Comparison of ENCODE assay signal across 13 cellular contexts in the genomic region with DNA sequence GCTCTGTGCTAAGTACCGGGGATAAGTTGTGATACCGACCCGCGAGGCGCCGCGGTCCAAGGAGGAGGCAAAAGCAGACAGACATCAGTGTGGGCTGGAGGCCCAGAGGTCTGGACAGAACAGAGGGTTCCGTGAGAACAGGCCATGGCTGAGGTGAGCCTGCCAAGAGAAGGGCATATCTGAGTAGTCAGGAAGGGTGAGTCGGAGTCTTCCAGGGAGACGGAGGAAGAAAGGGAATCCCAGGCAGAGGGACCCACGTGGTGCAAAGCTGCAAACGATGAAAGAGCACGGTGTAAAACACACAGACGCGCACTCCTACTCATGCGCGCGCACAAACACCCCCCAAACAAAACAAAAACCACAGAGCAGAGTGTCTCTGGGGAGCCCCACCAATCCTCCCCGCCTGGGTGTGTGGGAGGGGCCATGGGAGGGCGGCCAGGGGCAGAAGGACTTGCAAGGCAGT. TPM values are rescaled to one million over a fixed set of nuclear protein-coding genes. Genes with fewer than 3 reads are reported as not detected.
DNase-seq lines count a peak whose midpoint lies in the region; ATAC-seq and TF ChIP-seq lines count a peak whose summit lies in the region.
"Had no signal": no experiment of that assay in that cellular context is flagged by ENCODE, and none has a peak within 500 bp of the region (broad histone marks: within the 10 kb centered on the region; RNA-seq: fewer than 3 reads in every experiment).

No MANE protein-coding gene starts in this region.

- WGBS in SK-N-SH (ENCODE audit: low lambda C conversion rate), result 73% methylated on average over 20 of the region's 20 CpGs
- 83% methylated on average over 19 of the region's 20 CpGs for WGBS in smooth muscle cell (ENCODE audit: low lambda C conversion rate)

- ATAC-seq in HG02759 (IDR thresholded peaks at IDR 0.05; ENCODE audit: unreplicated experiment) (no peak), gastrocnemius medialis (no peak), GM18909 (IDR thresholded peaks at IDR 0.05; ENCODE audit: poor library complexity, unreplicated experiment) (no peak)
- ATAC-seq: activated CD8-positive, alpha-beta T cell treated with anti-CD3 and anti-CD28 coated beads for 36 hours had no signal

- no peak for TF ChIP-seq RAD21 in SK-N-SH (IDR thresholded peaks at IDR 0.05; ENCODE audit: low read length)

- H3K4me3 ChIP-seq in SK-N-SH (ENCODE audit: low read depth in 2 of 2, low read length in 1 of 2) (no peak overlapping the region), gastrocnemius medialis (no peak overlapping the region), smooth muscle cell (no peak overlapping the region)

- H3K27ac ChIP-seq in SK-N-SH (ENCODE audit: low read depth in 2 of 2, low read length in 1 of 2) (peak overlapping the region in 1 of 2 experiments; percentile 5; a peak in 1 of 4 replicates), gastrocnemius medialis (no peak overlapping the region), smooth muscle cell (ENCODE audit: low read depth) (no peak overlapping the region)

- H3K9me2 ChIP-seq in SK-N-SH, result no peaks in the 10 kb centered on the region

- peak; percentile 59 for DNase-seq in A172 (ENCODE audit: low spot score)
- peak; percentile 46 for DNase-seq in G401 (ENCODE audit: low spot score)
- DNase-seq in SK-N-SH, result no peak
- DNase-seq in globus pallidus (ENCODE audit: low spot score), result peak; percentile 47
- DNase-seq in gastrocnemius medialis, result no peak
- DNase-seq in smooth muscle cell (lab: John Stamatoyannopoulos, UW; ENCODE audit: unreplicated experiment), result no peak
- DNase-seq: activated CD8-positive, alpha-beta T cell treated with anti-CD3 and anti-CD28 coated beads for 36 hours; activated gamma-delta T cell treated with Interleukin-2 at 50 U/mL for 16 hours; DMS53; occipital lobe; RPMI8226 had no signal

- no peak for TF ChIP-seq POLR2A in gastrocnemius medialis (IDR thresholded peaks at IDR 0.05)

- no peak for TF ChIP-seq EP300 in SK-N-SH (IDR thresholded peaks at IDR 0.05; ENCODE audit: borderline replicate concordance in 1 of 2, low read depth in 1 of 2, low read length in 1 of 2)

- no peak for TF ChIP-seq CTCF in SK-N-SH (IDR thresholded peaks at IDR 0.05)
- no peak for TF ChIP-seq CTCF in gastrocnemius medialis (IDR thresholded peaks at IDR 0.05 in 4 of 5, conservative IDR thresholded peaks at IDR 0.05 in 1 of 5)
- no peak for TF ChIP-seq CTCF in smooth muscle cell (IDR thresholded peaks at IDR 0.05; ENCODE audit: borderline replicate concordance, insufficient read depth, poor library complexity, severe bottlenecking)

- H3K9ac ChIP-seq in SK-N-SH, result no peak overlapping the region
- no peak overlapping the region for H3K9ac ChIP-seq in smooth muscle cell (ENCODE audit: low read depth)

- H3K27me3 ChIP-seq in SK-N-SH (ENCODE audit: insufficient read depth) (no peaks in the 10 kb centered on the region), gastrocnemius medialis (no peaks in the 10 kb centered on the region), smooth muscle cell (ENCODE audit: low read depth) (peaks cover 68% of the 10 kb centered on the region)

- H3K79me2 ChIP-seq in SK-N-SH (ENCODE audit: insufficient read depth) (no peaks in the 10 kb centered on the region), smooth muscle cell (ENCODE audit: low read depth) (no peaks in the 10 kb centered on the region)

- in situ Hi-C loops in G401 (cut with HindIII; ENCODE audit: low sequenced_read_pairs), result no loop called here
- in situ Hi-C loops in gastrocnemius medialis (cut with MboI; ENCODE audit: low sequenced_read_pairs in 4 of 4), result no loop called here

- H4K20me1 ChIP-seq in SK-N-SH (ENCODE audit: insufficient read depth) (no peaks in the 10 kb centered on the region), smooth muscle cell (ENCODE audit: low read depth) (no peaks in the 10 kb centered on the region)

- intact Hi-C loops in gastrocnemius medialis (cut with DNase I; ENCODE audit: low total_unique reads), result no loop called here

- H3K36me3 ChIP-seq in SK-N-SH (replicated peaks in 1 of 2; ENCODE audit: control insufficient read depth in 1 of 2, insufficient read depth in 2 of 2, low read length in 1 of 2), result no peaks in the 10 kb centered on the region
- H3K36me3 ChIP-seq in gastrocnemius medialis, result no peaks in the 10 kb centered on the region
- no peaks in the 10 kb centered on the region for H3K36me3 ChIP-seq in smooth muscle cell (ENCODE audit: low read depth)

- no peak overlapping the region for H2AFZ ChIP-seq in SK-N-SH (ENCODE audit: low read depth)
- no peak overlapping the region for H2AFZ ChIP-seq in smooth muscle cell (ENCODE audit: low read depth)

- CTCF ChIA-PET in SK-N-SH (lab: Yijun Ruan, JAX), result no interaction called here

- POLR2A ChIA-PET in SK-N-SH (lab: Yijun Ruan, JAX), result no interaction called here

- no peak overlapping the region for H3K4me2 ChIP-seq in SK-N-SH
- H3K4me2 ChIP-seq in smooth muscle cell, result no peak overlapping the region

- H3F3A ChIP-seq in SK-N-SH (replicated peaks; ENCODE audit: insufficient read depth) (peaks cover 4% of the 10 kb centered on the region), smooth muscle cell (ENCODE audit: low read depth) (no peaks in the 10 kb centered on the region)

- H3K9me3 ChIP-seq in SK-N-SH (no peaks in the 10 kb centered on the region), gastrocnemius medialis (no peaks in the 10 kb centered on the region), smooth muscle cell (replicated peaks; ENCODE audit: low read depth) (no peaks in the 10 kb centered on the region)

- H3K4me1 ChIP-seq in SK-N-SH (ENCODE audit: control insufficient read depth in 1 of 2, insufficient read depth in 2 of 2, low read depth in 1 of 2, low read length in 1 of 2), result peaks cover 0 to 17% of the 10 kb centered on the region in 2 experiments; a peak in 1 of 4 replicates
- no peaks in the 10 kb centered on the region for H3K4me1 ChIP-seq in gastrocnemius medialis
- peaks cover 17% of the 10 kb centered on the region for H3K4me1 ChIP-seq in smooth muscle cell (ENCODE audit: low read depth)

TF ChIP-seq in SK-N-SH, 30 proteins besides CTCF, POLR2A, EP300 and RAD21:
- TF ChIP-seq TEAD4 (IDR thresholded peaks at IDR 0.05; ENCODE audit: borderline replicate concordance, insufficient read depth) (no peak), CHD2 (IDR thresholded peaks at IDR 0.05; ENCODE audit: low read length, partially characterized antibody) (no peak), MXI1 (IDR thresholded peaks at IDR 0.05; ENCODE audit: low read depth, low read length) (no peak), RFX5 (IDR thresholded peaks at IDR 0.05; ENCODE audit: low read length) (no peak)
- TF ChIP-seq, protein P1, sequence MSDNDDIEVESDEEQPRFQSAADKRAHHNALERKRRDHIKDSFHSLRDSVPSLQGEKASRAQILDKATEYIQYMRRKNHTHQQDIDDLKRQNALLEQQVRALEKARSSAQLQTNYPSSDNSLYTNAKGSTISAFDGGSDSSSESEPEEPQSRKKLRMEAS (IDR thresholded peaks at IDR 0.05; ENCODE audit: low read depth), result 0 out of 2 replicates have a peak, but pooled peaks have one; percentile 53
- TF ChIP-seq, protein P2, sequence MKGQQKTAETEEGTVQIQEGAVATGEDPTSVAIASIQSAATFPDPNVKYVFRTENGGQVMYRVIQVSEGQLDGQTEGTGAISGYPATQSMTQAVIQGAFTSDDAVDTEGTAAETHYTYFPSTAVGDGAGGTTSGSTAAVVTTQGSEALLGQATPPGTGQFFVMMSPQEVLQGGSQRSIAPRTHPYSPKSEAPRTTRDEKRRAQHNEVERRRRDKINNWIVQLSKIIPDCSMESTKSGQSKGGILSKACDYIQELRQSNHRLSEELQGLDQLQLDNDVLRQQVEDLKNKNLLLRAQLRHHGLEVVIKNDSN (IDR thresholded peaks at IDR 0.05; ENCODE audit: borderline replicate concordance, low read depth), result peak; percentile 59; the same call in 1 of the 2 replicates

RNA-seq across cellular contexts. Expression of a gene that starts 18.1 kb away (rescaled TPM):
- 3.7 TPM in 2 replicates for total RNA-seq in A172 (2014; rRNA removed; shearing (Covaris generic))
- 0.10 and 1.6 TPM in 2 replicates for total RNA-seq in G401 (2014; rRNA removed; shearing (Covaris generic))
- polyA plus RNA-seq in SK-N-SH (2012; rRNA removed) (0.39 and 0.72 TPM in 2 replicates), smooth muscle cell (0.11 TPM in 1 of 2 replicates, not detected in the other)
- polyA plus RNA-seq in SK-N-SH (2012; cell fraction: cytosol; rRNA removed), result 0.31 and 0.63 TPM in 2 replicates
- 0.66 and 0.99 TPM in 2 replicates for polyA plus RNA-seq in SK-N-SH (2012; cell fraction: nucleus; rRNA removed)
- total RNA-seq in gastrocnemius medialis (not detected), smooth muscle cell (not detected in 2 replicates)

RNA-seq across cellular contexts. Expression of a gene that starts 58.2 kb away (rescaled TPM):
- total RNA-seq in A172 (2014; rRNA removed; shearing (Covaris generic)), result 75.6 and 89.5 TPM in 2 replicates
- total RNA-seq in G401 (2014; rRNA removed; shearing (Covaris generic)), result 25.7 and 27.9 TPM in 2 replicates
- polyA plus RNA-seq in SK-N-SH (2012; rRNA removed) (14.2 and 19.4 TPM in 2 replicates), smooth muscle cell (10.2 and 15.1 TPM in 2 replicates)
- 16.3 and 18.9 TPM in 2 replicates for polyA plus RNA-seq in SK-N-SH (2012; cell fraction: cytosol; rRNA removed)
- 28.3 and 44.4 TPM in 2 replicates for polyA plus RNA-seq in SK-N-SH (2012; cell fraction: nucleus; rRNA removed)
- total RNA-seq in gastrocnemius medialis (1 to 10 TPM; 4.1 to 8.9 (median 7.7) TPM), smooth muscle cell (15.2 and 19.0 TPM in 2 replicates)

Comparison
In these comparisons a context has a peak if more than half of its experiments do, and no peak if none do; other contexts are left out.
1. DNase-seq: peak in A172 (single experiment), G401 (single experiment) and globus pallidus (single experiment); none in SK-N-SH (single experiment), gastrocnemius medialis (0 of 2) and smooth muscle cell (single experiment).